ENCODE assay signal across 1 cellular context in genomic region chr3:186664119-186664495, GRCh38.
TF ChIP-seq lines count a peak whose summit lies in the region.

No MANE protein-coding gene starts in this region.

TF ChIP-seq in neural cell, 6 proteins besides CTCF, POLR2A, EP300 and RAD21 (continued from another document):
- TF ChIP-seq REST (IDR thresholded peaks at IDR 0.05; ENCODE audit: borderline replicate concordance) (no peak), TAF1 (IDR thresholded peaks at IDR 0.05; ENCODE audit: low read depth) (no peak), MXI1 (conservative IDR thresholded peaks at IDR 0.05; ENCODE audit: poor library complexity, severe bottlenecking) (no peak)
